Comparison of ENCODE assay signal across 27 cellular contexts in genomic region chr5:5671823-5672222, GRCh38.
"Had no signal": no experiment of that assay in that cellular context is flagged by ENCODE, and none has a peak within 500 bp of the region (broad histone marks: within the 10 kb centered on the region; RNA-seq: fewer than 3 reads in every experiment).

No MANE protein-coding gene starts in this region.

- DNase-seq: effector CD8-positive, alpha-beta T cell; erythroblast; head of caudate nucleus; immature natural killer cell; islet precursor cell; kidney glomerular epithelial cell; left colon; left ventricle myocardium superior; mucosa of descending colon; naive B cell; right lobe of liver; small intestine; stimulated activated CD4-positive, alpha-beta T cell treated with anti-CD3 and anti-CD28 coated beads, Interleukin-15, amount 100 ng/mL, for 24 hours; stimulated activated CD4-positive, alpha-beta T cell treated with anti-CD3 and anti-CD28 coated beads, Interleukin-2, amount 100 ng/mL, for 48 hours; stimulated activated naive B cell treated with anti-CD40 and anti-IgM and Interleukin-4, amounts not matched to agents 10 μg/mL and 1 μg/mL and 100 μg/mL, for 72 hours; upper lobe of left lung had no signal

- ATAC-seq: left colon; left ventricle myocardium superior; mucosa of descending colon; natural killer cell treated with Interleukin-12 subunit alpha and Interleukin-12 subunit beta and Interleukin-15 and Interleukin-18, amount 100 ng/mL, for 72 hours; right lobe of liver; stimulated activated naive B cell treated with anti-CD40 and anti-IgM and Interleukin-4, amounts not matched to agents 10 μg/mL and 1 μg/mL and 100 μg/mL, for 72 hours had no signal

- H3K4me1 Mint-ChIP-seq: immature natural killer cell; naive B cell; stimulated activated naive B cell treated with anti-CD40 and anti-IgM and Interleukin-4, amounts not matched to agents 10 μg/mL and 1 μg/mL and 100 μg/mL, for 72 hours had no signal

- H3K36me3 ChIP-seq: right lobe of liver, thoracic aorta, tibial nerve, upper lobe of left lung had no signal

- H3K27ac ChIP-seq: parathyroid adenoma, right lobe of liver, thoracic aorta, tibial nerve, upper lobe of left lung had no signal

- H3K27me3 Mint-ChIP-seq: dendritic cell treated with granulocyte-macrophage colony-stimulating factor and Interleukin-4, amounts not matched to agents 40 ng/mL and 50 ng/mL, for 4 days; memory B cell; progenitor cell of endocrine pancreas; stimulated activated naive CD8-positive, alpha-beta T cell treated with anti-CD3 and anti-CD28 coated beads, Interleukin-15, Interleukin-2, amounts not matched to agents 100 ng/mL and 50 ng/mL, for 24 hours had no signal

- H3K4me3 Mint-ChIP-seq: dendritic cell treated with granulocyte-macrophage colony-stimulating factor and Interleukin-4, amounts not matched to agents 40 ng/mL and 50 ng/mL, for 4 days; immature natural killer cell; memory B cell; mesothelial cell of epicardium; naive B cell; natural killer cell treated with Interleukin-12 subunit alpha and Interleukin-12 subunit beta and Interleukin-15 and Interleukin-18, amount 100 ng/mL, for 72 hours; neural crest cell; stimulated activated naive B cell treated with anti-CD40 and anti-IgM and Interleukin-4, amounts not matched to agents 10 μg/mL and 1 μg/mL and 100 μg/mL, for 72 hours; stimulated activated naive CD8-positive, alpha-beta T cell treated with anti-CD3 and anti-CD28 coated beads, Interleukin-15, Interleukin-2, amounts not matched to agents 100 ng/mL and 50 ng/mL, for 24 hours had no signal

- H3K9me3 ChIP-seq: mucosa of descending colon, right lobe of liver, thoracic aorta, tibial nerve, upper lobe of left lung had no signal

- H3K9ac ChIP-seq: parathyroid adenoma had no signal

- H3K27me3 ChIP-seq: right lobe of liver, tibial nerve, upper lobe of left lung had no signal

- H3K27ac Mint-ChIP-seq: dendritic cell treated with granulocyte-macrophage colony-stimulating factor and Interleukin-4, amounts not matched to agents 40 ng/mL and 50 ng/mL, for 4 days; immature natural killer cell; memory B cell; mesothelial cell of epicardium; naive B cell; natural killer cell treated with Interleukin-12 subunit alpha and Interleukin-12 subunit beta and Interleukin-15 and Interleukin-18, amount 100 ng/mL, for 72 hours; progenitor cell of endocrine pancreas; stimulated activated naive B cell treated with anti-CD40 and anti-IgM and Interleukin-4, amounts not matched to agents 10 μg/mL and 1 μg/mL and 100 μg/mL, for 72 hours; stimulated activated naive CD8-positive, alpha-beta T cell treated with anti-CD3 and anti-CD28 coated beads, Interleukin-15, Interleukin-2, amounts not matched to agents 100 ng/mL and 50 ng/mL, for 24 hours had no signal

- H3K4me1 ChIP-seq: parathyroid adenoma, right lobe of liver, upper lobe of left lung had no signal

- H3K36me3 Mint-ChIP-seq: immature natural killer cell; memory B cell; mesothelial cell of epicardium; naive B cell; natural killer cell treated with Interleukin-12 subunit alpha and Interleukin-12 subunit beta and Interleukin-15 and Interleukin-18, amount 100 ng/mL, for 72 hours; stimulated activated naive B cell treated with anti-CD40 and anti-IgM and Interleukin-4, amounts not matched to agents 10 μg/mL and 1 μg/mL and 100 μg/mL, for 72 hours had no signal

- H3K9me3 Mint-ChIP-seq: immature natural killer cell; mesothelial cell of epicardium; natural killer cell treated with Interleukin-12 subunit alpha and Interleukin-12 subunit beta and Interleukin-15 and Interleukin-18, amount 100 ng/mL, for 72 hours; neural crest cell; stimulated activated naive CD8-positive, alpha-beta T cell treated with anti-CD3 and anti-CD28 coated beads, Interleukin-15, Interleukin-2, amounts not matched to agents 100 ng/mL and 50 ng/mL, for 24 hours had no signal

- H3K4me3 ChIP-seq: lung, mucosa of descending colon, right lobe of liver, thoracic aorta, tibial nerve, upper lobe of left lung had no signal
